Comparison of ENCODE assay signal across 18 cellular contexts in genomic region chr13:98937911-98938381, GRCh38. TPM values are rescaled to one million over a fixed set of nuclear protein-coding genes. Genes with fewer than 3 reads are reported as not detected.
DNase-seq lines count a peak whose midpoint lies in the region; ATAC-seq and TF ChIP-seq lines count a peak whose summit lies in the region.
"Had no signal": no experiment of that assay in that cellular context is flagged by ENCODE, and none has a peak within 500 bp of the region (broad histone marks: within the 10 kb centered on the region; RNA-seq: fewer than 3 reads in every experiment).

No MANE protein-coding gene starts in this region.

- H3K27ac Mint-ChIP-seq in H9 (peak overlapping the region; percentile 75 to 97 (median 97)), WTC11 (peak overlapping the region; percentile 97), progenitor cell of endocrine pancreas (peak overlapping the region; percentile 47)
- H3K27ac Mint-ChIP-seq in stimulated activated memory B cell treated with anti-CD40 and anti-IgM and Interleukin-4, amounts not matched to agents 10 μg/mL and 1 μg/mL and 100 μg/mL, for 72 hours, result no peak overlapping the region
- H3K27ac Mint-ChIP-seq: activated CD4-positive, alpha-beta memory T cell treated with anti-CD3 and anti-CD28 coated beads for 36 hours; activated T-helper 2 cell treated with anti-CD3 and anti-CD28 coated beads, Interferon-gamma antibody, Interleukin-2, Interleukin-4, amounts not matched to agents 10 μg/mL and 5 μg/mL and 100 μg/mL, durations not matched to agents 14 hours and 24 hours and 36 hours had no signal

- POLR2A ChIA-PET in WTC11 (lab: Charles Lee), result no interaction called here

- H4K91ac ChIP-seq in H9 (ENCODE audit: insufficient read length, low read depth, low read length), result no peak overlapping the region

- H2BK12ac ChIP-seq in H9 (ENCODE audit: insufficient read length, low read depth, low read length), result no peak overlapping the region

- no peaks in the 10 kb centered on the region for H3K27me3 Mint-ChIP-seq in H9 (ENCODE audit: low read depth)
- H3K27me3 Mint-ChIP-seq in WTC11 (ENCODE audit: low read depth), result no peaks in the 10 kb centered on the region
- peaks cover 4% of the 10 kb centered on the region for H3K27me3 Mint-ChIP-seq in progenitor cell of endocrine pancreas
- H3K27me3 Mint-ChIP-seq in stimulated activated memory B cell treated with anti-CD40 and anti-IgM and Interleukin-4, amounts not matched to agents 10 μg/mL and 1 μg/mL and 100 μg/mL, for 72 hours, result no peaks in the 10 kb centered on the region
- H3K27me3 Mint-ChIP-seq: activated CD4-positive, alpha-beta memory T cell treated with anti-CD3 and anti-CD28 coated beads for 36 hours; naive B cell had no signal

- ATAC-seq in WTC11, result peak; percentile 97
- no peak for ATAC-seq in stimulated activated memory B cell treated with anti-CD40 and anti-IgM and Interleukin-4, amounts not matched to agents 10 μg/mL and 1 μg/mL and 100 μg/mL, for 72 hours
- ATAC-seq: body of pancreas, HepG2, left colon had no signal

- no peak overlapping the region for H2BK120ac ChIP-seq in H9 (ENCODE audit: low read depth, low read length, poor library complexity, severe bottlenecking)

- no peak overlapping the region for H3K4me2 ChIP-seq in H9 (ENCODE audit: insufficient read depth, insufficient read length, low read length)

- H3K4me1 Mint-ChIP-seq in H9 (peaks cover 30 to 31% of the 10 kb centered on the region in 2 experiments), WTC11 (peaks cover 42% of the 10 kb centered on the region), progenitor cell of endocrine pancreas (ENCODE audit: low read depth) (peaks cover 17% of the 10 kb centered on the region)
- H3K4me1 Mint-ChIP-seq in stimulated activated memory B cell treated with anti-CD40 and anti-IgM and Interleukin-4, amounts not matched to agents 10 μg/mL and 1 μg/mL and 100 μg/mL, for 72 hours, result no peaks in the 10 kb centered on the region

- H3K23ac ChIP-seq in H9 (ENCODE audit: insufficient read length, low read depth, low read length), result no peak overlapping the region

- H3T11ph ChIP-seq in H9 (ENCODE audit: low read length), result no peak overlapping the region

- CTCF ChIA-PET in WTC11 (lab: Charles Lee), result interaction anchor here (0.6 to 2.1 kb wide), 6 partner anchors 8 to 265 kb away, joined by 3 to 13 read pairs (median 3); partner anchors contain the start of gene DOCK9

- no peak overlapping the region for H3K4me3 ChIP-seq in BE2C (ENCODE audit: low read depth, low read length)
- H3K4me3 ChIP-seq: body of pancreas, tibial artery had no signal

- peaks cover 3% of the 10 kb centered on the region; the same call in 1 of the 2 replicates for H3K4me1 ChIP-seq in H9 (ENCODE audit: insufficient read depth, low read length)
- no peaks in the 10 kb centered on the region for H3K4me1 ChIP-seq in BE2C
- H3K4me1 ChIP-seq: body of pancreas had no signal

- H3K4me3 Mint-ChIP-seq in H9 (peak overlapping the region in 1 of 2 experiments; percentile 16; a peak in 2 of 5 replicates), WTC11 (peak overlapping the region; percentile 47), progenitor cell of endocrine pancreas (ENCODE audit: low read depth) (no peak overlapping the region)
- H3K4me3 Mint-ChIP-seq in stimulated activated memory B cell treated with anti-CD40 and anti-IgM and Interleukin-4, amounts not matched to agents 10 μg/mL and 1 μg/mL and 100 μg/mL, for 72 hours, result no peak overlapping the region
- H3K4me3 Mint-ChIP-seq: activated CD4-positive, alpha-beta memory T cell treated with anti-CD3 and anti-CD28 coated beads for 36 hours; naive B cell had no signal

- no peak for TF ChIP-seq CTCF in H9 (conservative IDR thresholded peaks at IDR 0.05)
- no peak for TF ChIP-seq CTCF in WTC11 (IDR thresholded peaks at IDR 0.05)
- no peak for TF ChIP-seq CTCF in progenitor cell of endocrine pancreas (IDR thresholded peaks at IDR 0.05; ENCODE audit: unreplicated experiment)
- no peak for TF ChIP-seq CTCF in BE2C (IDR thresholded peaks at IDR 0.05; ENCODE audit: low read depth, low read length)

- H3K9ac ChIP-seq in H9 (ENCODE audit: extremely low read depth, insufficient read length, low read length), result no peak overlapping the region

- H3K18ac ChIP-seq in H9 (ENCODE audit: insufficient read length, low read depth, low read length), result no peak overlapping the region

- H3K36me3 ChIP-seq in BE2C, result no peaks in the 10 kb centered on the region; the same call in 1 of the 2 replicates

- H2AFZ ChIP-seq in H9 (ENCODE audit: low read length), result no peak overlapping the region

- no peak overlapping the region for H2AK5ac ChIP-seq in H9 (ENCODE audit: insufficient read length, low read length)

- DNase-seq in H9 (peak; percentile 91), WTC11 (ENCODE audit: low spot score) (peak; percentile 79), iPS DF 19.7 (ENCODE audit: low read depth, low spot score) (peak; percentile 69), progenitor cell of endocrine pancreas (ENCODE audit: low spot score, unreplicated experiment) (no peak), NCI-H774 (lab: John Stamatoyannopoulos, UW) (no peak), BE2C (no peak)
- DNase-seq: activated CD4-positive, alpha-beta memory T cell treated with anti-CD3 and anti-CD28 coated beads for 36 hours; body of pancreas; effector memory CD4-positive, alpha-beta T cell; left colon; naive B cell; retina; SHP77 treated with DMSO at 0.1 percent for 48 hours; stimulated activated CD4-positive, alpha-beta T cell treated with anti-CD3 and anti-CD28 coated beads, Interleukin-2, amount 100 ng/mL, for 24 hours; tibial artery had no signal

- no peaks in the 10 kb centered on the region for H3K23me2 ChIP-seq in H9 (ENCODE audit: insufficient read length, low read depth, low read length, poor library complexity, severe bottlenecking)

- H3K79me2 ChIP-seq in H9 (ENCODE audit: insufficient read depth, low read length), result no peaks in the 10 kb centered on the region

- H2BK5ac ChIP-seq in H9 (ENCODE audit: insufficient read length, low read length), result no peak overlapping the region

- no peak overlapping the region for H2BK15ac ChIP-seq in H9 (ENCODE audit: low read depth, low read length)

- H4K20me1 ChIP-seq in H9 (ENCODE audit: control insufficient read depth, insufficient read depth, insufficient read length), result no peaks in the 10 kb centered on the region

- no peak overlapping the region for H3K56ac ChIP-seq in H9 (ENCODE audit: insufficient read length, low read depth, low read length)

- no peak overlapping the region for H3K14ac ChIP-seq in H9 (ENCODE audit: insufficient read depth, low read length)

- peak overlapping the region; percentile 80 for H3K27ac ChIP-seq in H9 (ENCODE audit: insufficient read length, low read depth, low read length)
- H3K27ac ChIP-seq: body of pancreas, tibial artery had no signal

- H3K79me1 ChIP-seq in H9 (ENCODE audit: insufficient read depth, low read depth, low read length, poor library complexity, severe bottlenecking), result no peaks in the 10 kb centered on the region

- H3K9me3 Mint-ChIP-seq in H9, result peaks cover 6 to 14% of the 10 kb centered on the region in 2 experiments; a peak in 4 of 5 replicates
- H3K9me3 Mint-ChIP-seq in WTC11, result peaks cover 19% of the 10 kb centered on the region
- H3K9me3 Mint-ChIP-seq in progenitor cell of endocrine pancreas (ENCODE audit: low read depth), result peaks cover 10% of the 10 kb centered on the region
- H3K9me3 Mint-ChIP-seq in stimulated activated memory B cell treated with anti-CD40 and anti-IgM and Interleukin-4, amounts not matched to agents 10 μg/mL and 1 μg/mL and 100 μg/mL, for 72 hours, result peaks cover 9% of the 10 kb centered on the region

- H3K27me3 ChIP-seq in H9 (ENCODE audit: insufficient read depth, low read length), result no peaks in the 10 kb centered on the region
- H3K27me3 ChIP-seq in BE2C, result 0 out of 2 replicates have a peak, but pooled peaks cover 3% of the 10 kb centered on the region
- H3K27me3 ChIP-seq: body of pancreas, tibial artery had no signal

- peaks cover 9 to 15% (median 9%) of the 10 kb centered on the region in 3 experiments for H3K36me3 Mint-ChIP-seq in H9 (ENCODE audit: insufficient read depth in 1 of 3, low read depth in 3 of 3)
- peaks cover 17% of the 10 kb centered on the region for H3K36me3 Mint-ChIP-seq in WTC11
- H3K36me3 Mint-ChIP-seq in progenitor cell of endocrine pancreas (ENCODE audit: insufficient read depth), result peaks cover 5% of the 10 kb centered on the region
- peaks cover 13% of the 10 kb centered on the region for H3K36me3 Mint-ChIP-seq in stimulated activated memory B cell treated with anti-CD40 and anti-IgM and Interleukin-4, amounts not matched to agents 10 μg/mL and 1 μg/mL and 100 μg/mL, for 72 hours

- H3K9me3 ChIP-seq in H9 (ENCODE audit: control insufficient read depth, low read depth, low read length), result peaks cover 7% of the 10 kb centered on the region
- no peaks in the 10 kb centered on the region for H3K9me3 ChIP-seq in BE2C

- no peak overlapping the region for H4K5ac ChIP-seq in H9 (ENCODE audit: insufficient read length, low read depth, low read length)

- H3K4ac ChIP-seq in H9 (ENCODE audit: low read depth, low read length), result no peak overlapping the region

- no peak overlapping the region for H4K8ac ChIP-seq in H9 (replicated peaks; ENCODE audit: insufficient read length, low read depth, low read length)

- no peak overlapping the region for H2BK20ac ChIP-seq in H9 (ENCODE audit: low read depth, low read length, poor library complexity, severe bottlenecking)

- WGBS in H9 (ENCODE audit: extremely low coverage, insufficient read length, low lambda C conversion rate), result no CpG with 5 or more reads among the region's 6 CpGs

TF ChIP-seq in WTC11, 78 proteins besides CTCF, POLR2A, EP300 and RAD21 (continues in another document):
- TF ChIP-seq RELA (CRISPR knock-in tag; IDR thresholded peaks at IDR 0.05; ENCODE audit: borderline replicate concordance), result no peak
- peak; percentile 87; the same call in 1 of the 2 replicates for TF ChIP-seq TEAD1 (CRISPR knock-in tag; IDR thresholded peaks at IDR 0.05)

RNA-seq across cellular contexts. Expression of gene DOCK9, which starts 39.9 kb away (rescaled TPM):
- 19.0 and 23.0 TPM in 2 replicates for total RNA-seq in H9 (2021)
- 35.0 to 36.6 TPM (median 36.0 TPM) in 3 replicates for total RNA-seq in WTC11 (2021)
- total RNA-seq in progenitor cell of endocrine pancreas, result 27.9 and 35.7 TPM in 2 replicates
- polyA plus RNA-seq in BE2C (2012; ENCODE audit: insufficient read depth, insufficient read length, low read depth), result 1.2 TPM

Comparison
In these comparisons a context has a peak if more than half of its experiments do, and no peak if none do; other contexts are left out.
1. DNase-seq: peak in H9 (single experiment), WTC11 (single experiment) and iPS DF 19.7 (single experiment); none in progenitor cell of endocrine pancreas (single experiment), NCI-H774 (single experiment) and BE2C (single experiment).